ENCODE assay signal across 11 cellular contexts in the genomic region with DNA sequence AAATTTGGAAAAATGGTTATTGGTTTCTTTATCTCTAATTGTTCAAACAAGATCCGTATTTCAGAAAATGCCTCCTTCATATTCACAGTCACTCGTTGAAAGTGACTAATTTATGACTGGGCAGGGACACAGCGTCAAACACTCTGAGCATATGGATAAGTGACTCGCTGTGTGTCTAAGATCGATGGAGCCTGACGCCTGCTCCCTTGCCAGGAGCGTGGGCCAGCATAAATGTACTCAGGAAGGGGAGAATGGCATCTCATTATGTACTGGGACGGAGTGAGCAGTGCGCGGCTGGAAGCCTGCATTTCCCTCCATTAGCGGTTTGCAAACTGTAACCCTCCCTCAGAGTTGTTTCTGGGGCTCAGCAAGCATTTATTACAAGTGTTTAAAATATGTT.
DNase-seq lines count a peak whose midpoint lies in the region; FAIRE-seq and TF ChIP-seq lines count a peak whose summit lies in the region.
"Had no signal": no experiment of that assay in that cellular context is flagged by ENCODE, and none has a peak within 500 bp of the region (broad histone marks: within the 10 kb centered on the region; RNA-seq: fewer than 3 reads in every experiment).

No MANE protein-coding gene starts in this region.

- no peak overlapping the region for H3K4me3 ChIP-seq in kidney (ENCODE audit: low read length in 2 of 2)
- no peak overlapping the region for H3K4me3 ChIP-seq in H7 (ENCODE audit: insufficient read depth, low read depth, low read length)

- H3K27me3 ChIP-seq in H7 (ENCODE audit: control insufficient read depth, insufficient read depth, low read length): no peaks in the 10 kb centered on the region

- TF ChIP-seq CTCF in kidney (IDR thresholded peaks at IDR 0.05; ENCODE audit: borderline replicate concordance, extremely low read depth, insufficient read depth): no peak

- H3K36me3 ChIP-seq in kidney (ENCODE audit: control insufficient read depth in 1 of 2, insufficient read depth in 2 of 2, low read length in 2 of 2): no peaks in the 10 kb centered on the region
- H3K36me3 ChIP-seq in H7 (replicated peaks; ENCODE audit: control insufficient read depth, insufficient read depth, low read length): no peaks in the 10 kb centered on the region

- H3K27ac ChIP-seq in kidney (ENCODE audit: low read depth in 2 of 2, low read length in 2 of 2): no peak overlapping the region
- H3K27ac ChIP-seq: C4-2B had no signal

- H3K4me1 ChIP-seq in kidney (ENCODE audit: control insufficient read depth in 1 of 2, insufficient read depth in 1 of 2, low read depth in 1 of 2, low read length in 2 of 2): no peaks in the 10 kb centered on the region

- H3K9ac ChIP-seq in kidney (ENCODE audit: low read length in 2 of 2): no peak overlapping the region

- peak; percentile 80 for FAIRE-seq in RCC 7860 (lab: Jason Lieb, UNC)
- no peak for FAIRE-seq in kidney (lab: Jason Lieb, UNC)

- DNase-seq in DMS 273 treated with DMSO at 0.1 percent for 48 hours (lab: John Stamatoyannopoulos, UW) (peak; percentile 71), NCI-H1436 (lab: John Stamatoyannopoulos, UW) (peak; percentile 45), RCC 7860 (ENCODE audit: low spot score) (peak; percentile 77), kidney (peak; percentile 73), H7 (no peak), NAMALWA (ENCODE audit: low spot score) (no peak), amniotic stem cell (lab: John Stamatoyannopoulos, UW) (no peak), AML-193 (lab: John Stamatoyannopoulos, UW) (no peak)
- DNase-seq: activated CD4-positive, CD25-positive, alpha-beta regulatory T cell treated with anti-CD3 and anti-CD28 coated beads, Interleukin-2, amount 50 U/mL, for 72 hours; left ventricle myocardium superior had no signal

- no peaks in the 10 kb centered on the region for H3K9me3 ChIP-seq in kidney (ENCODE audit: control insufficient read depth in 1 of 2, low read length in 2 of 2)

- intact Hi-C loops in kidney (cut with DNase I): no loop called here

Comparison
In these comparisons a context has a peak if more than half of its experiments do, and no peak if none do; other contexts are left out.
1. DNase-seq: peak in DMS 273 treated with DMSO at 0.1 percent for 48 hours (single experiment), NCI-H1436 (single experiment), RCC 7860 (single experiment) and kidney (single experiment); none in H7 (single experiment), NAMALWA (single experiment), amniotic stem cell (single experiment) and AML-193 (0 of 2).